Comparison of ENCODE assay signal across 22 cellular contexts in the genomic region with DNA sequence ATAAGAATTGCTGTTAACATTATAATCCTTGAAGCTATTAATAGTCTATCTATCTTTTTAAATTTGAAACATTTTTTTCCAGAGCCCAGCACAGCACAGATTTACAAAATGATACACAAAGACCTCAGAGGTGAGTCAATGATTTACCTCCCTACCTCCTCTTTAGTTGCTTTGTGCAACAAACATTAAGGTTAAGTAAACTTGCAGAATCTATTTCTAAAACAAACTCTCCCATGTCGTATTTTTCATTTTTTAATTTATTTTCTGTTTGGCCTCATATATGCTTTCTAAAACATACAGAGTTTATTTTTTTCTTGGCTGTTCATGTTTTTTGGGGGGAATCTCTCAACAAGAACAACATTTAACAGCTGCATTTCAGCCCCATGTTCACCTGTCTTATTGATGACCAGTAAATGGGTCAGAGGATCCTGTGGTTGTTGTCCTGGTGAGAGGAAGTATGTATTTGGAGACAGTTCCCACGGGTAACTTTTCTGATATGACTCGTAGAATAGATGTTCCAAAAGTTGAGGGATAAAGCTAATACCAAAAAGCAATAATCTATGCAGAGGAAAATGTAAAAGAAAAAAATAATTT. TPM values are rescaled to one million over a fixed set of nuclear protein-coding genes. Genes with fewer than 3 reads are reported as not detected.
"Had no signal": no experiment of that assay in that cellular context is flagged by ENCODE, and none has a peak within 500 bp of the region (broad histone marks: within the 10 kb centered on the region; RNA-seq: fewer than 3 reads in every experiment).

No MANE protein-coding gene starts in this region.

- DNase-seq: cerebellar nuclear complex; dorsolateral prefrontal cortex; effector CD4-positive, alpha-beta T cell; foreskin keratinocyte; heart left ventricle; hippocampal formation; left colon; left ventricle myocardium superior; natural killer cell; right cardiac atrium; small intestine; stimulated activated CD4-positive, alpha-beta T cell treated with anti-CD3 and anti-CD28 coated beads, Interleukin-15, amount 100 ng/mL, for 24 hours; stimulated activated CD4-positive, alpha-beta T cell treated with anti-CD3 and anti-CD28 coated beads, Interleukin-2, amount 100 ng/mL, for 48 hours; stimulated activated naive B cell treated with anti-CD40 and anti-IgM and Interleukin-4, amounts not matched to agents 10 μg/mL and 1 μg/mL and 100 μg/mL, for 72 hours; upper lobe of left lung had no signal

- H3K4me3 ChIP-seq: dorsolateral prefrontal cortex, gastroesophageal sphincter, heart left ventricle, lung, prostate gland, thoracic aorta, tibial nerve, upper lobe of left lung had no signal

- H3K27me3 Mint-ChIP-seq: memory B cell; stimulated activated naive B cell treated with anti-CD40 and anti-IgM and Interleukin-4, amounts not matched to agents 10 μg/mL and 1 μg/mL and 100 μg/mL, for 72 hours; stimulated activated naive CD8-positive, alpha-beta T cell treated with anti-CD3 and anti-CD28 coated beads, Interleukin-15, Interleukin-2, amounts not matched to agents 100 ng/mL and 50 ng/mL, for 24 hours had no signal

- H3K27ac Mint-ChIP-seq: memory B cell; natural killer cell; stimulated activated naive B cell treated with anti-CD40 and anti-IgM and Interleukin-4, amounts not matched to agents 10 μg/mL and 1 μg/mL and 100 μg/mL, for 72 hours; stimulated activated naive CD8-positive, alpha-beta T cell treated with anti-CD3 and anti-CD28 coated beads, Interleukin-15, Interleukin-2, amounts not matched to agents 100 ng/mL and 50 ng/mL, for 24 hours had no signal

- H3K9me3 Mint-ChIP-seq: memory B cell; natural killer cell; stimulated activated naive B cell treated with anti-CD40 and anti-IgM and Interleukin-4, amounts not matched to agents 10 μg/mL and 1 μg/mL and 100 μg/mL, for 72 hours had no signal

- H3K4me3 Mint-ChIP-seq: memory B cell; natural killer cell; stimulated activated naive B cell treated with anti-CD40 and anti-IgM and Interleukin-4, amounts not matched to agents 10 μg/mL and 1 μg/mL and 100 μg/mL, for 72 hours; stimulated activated naive CD8-positive, alpha-beta T cell treated with anti-CD3 and anti-CD28 coated beads, Interleukin-15, Interleukin-2, amounts not matched to agents 100 ng/mL and 50 ng/mL, for 24 hours had no signal

- ATAC-seq: foreskin keratinocyte; gastroesophageal sphincter; heart left ventricle; left colon; left ventricle myocardium superior; natural killer cell; right cardiac atrium; stimulated activated naive B cell treated with anti-CD40 and anti-IgM and Interleukin-4, amounts not matched to agents 10 μg/mL and 1 μg/mL and 100 μg/mL, for 72 hours had no signal

- H3K4me1 Mint-ChIP-seq: natural killer cell had no signal

- H3K36me3 Mint-ChIP-seq: memory B cell; natural killer cell; stimulated activated naive B cell treated with anti-CD40 and anti-IgM and Interleukin-4, amounts not matched to agents 10 μg/mL and 1 μg/mL and 100 μg/mL, for 72 hours had no signal

RNA-seq across cellular contexts. Expression of a gene that starts 42.6 kb away (rescaled TPM):
- total RNA-seq: foreskin keratinocyte had no signal
